Comparison of ENCODE assay signal across 9 cellular contexts in the genomic region with DNA sequence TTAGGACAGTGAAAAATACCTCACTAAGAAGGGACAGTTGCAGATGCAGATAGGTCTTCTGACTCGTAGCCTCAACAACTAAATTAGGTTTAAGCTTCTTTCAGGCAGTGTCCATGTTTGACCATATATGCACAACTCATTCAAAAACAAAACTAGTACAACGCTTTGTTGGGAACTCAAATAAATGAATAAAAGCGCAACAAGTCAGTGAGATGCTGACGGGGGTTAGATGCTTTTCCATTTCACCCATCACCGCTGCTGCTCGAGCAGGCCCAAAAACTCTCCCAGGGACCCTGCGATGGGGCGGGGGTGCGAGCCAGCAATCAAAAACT. TPM values are rescaled to one million over a fixed set of nuclear protein-coding genes. Genes with fewer than 3 reads are reported as not detected.
A peak's percentile ranks its signal among the peaks of the same experiment; 100 is the strongest.
DNase-seq lines count a peak whose midpoint lies in the region; ATAC-seq and TF ChIP-seq lines count a peak whose summit lies in the region.
"Had no signal": no experiment of that assay in that cellular context is flagged by ENCODE, and none has a peak within 500 bp of the region (broad histone marks: within the 10 kb centered on the region; RNA-seq: fewer than 3 reads in every experiment).

No MANE protein-coding gene starts in this region.

- peak overlapping the region; percentile 94 for H3K4me3 Mint-ChIP-seq in HFFc6
- peak overlapping the region; percentile 92 for H3K4me3 Mint-ChIP-seq in activated CD8-positive, alpha-beta T cell treated with anti-CD3 and anti-CD28 coated beads, Interleukin-2, amount 10 ng/mL, durations not matched to agents 7 days and 5 days
- H3K4me3 Mint-ChIP-seq in stimulated activated naive CD8-positive, alpha-beta T cell treated with anti-CD3 and anti-CD28 coated beads, Interleukin-15, amount 100 ng/mL, for 72 hours, result peak overlapping the region; percentile 98

- in situ Hi-C loops in ACHN (cut with HindIII; ENCODE audit: low pct_ligation_motif_present, low pct_unique_long_range_greater_than_20kb, low sequenced_read_pairs), result no loop called here

- ATAC-seq in activated CD8-positive, alpha-beta T cell treated with anti-CD3 and anti-CD28 coated beads, Interleukin-2, amount 10 ng/mL, durations not matched to agents 7 days and 5 days, result no peak
- ATAC-seq in stimulated activated naive CD8-positive, alpha-beta T cell treated with anti-CD3 and anti-CD28 coated beads, Interleukin-15, amount 100 ng/mL, for 72 hours, result no peak
- ATAC-seq in HG03159 (IDR thresholded peaks at IDR 0.05; ENCODE audit: unreplicated experiment) (no peak), HG02571 (IDR thresholded peaks at IDR 0.05; ENCODE audit: unreplicated experiment) (no peak)

- peak overlapping the region; percentile 63 for H3K27ac Mint-ChIP-seq in HFFc6
- H3K27ac Mint-ChIP-seq in activated CD8-positive, alpha-beta T cell treated with anti-CD3 and anti-CD28 coated beads, Interleukin-2, amount 10 ng/mL, durations not matched to agents 7 days and 5 days, result peak overlapping the region; percentile 76
- peak overlapping the region in 1 of 2 donors; percentile 4 for H3K27ac Mint-ChIP-seq in stimulated activated naive CD8-positive, alpha-beta T cell treated with anti-CD3 and anti-CD28 coated beads, Interleukin-15, amount 100 ng/mL, for 72 hours

- no peaks in the 10 kb centered on the region for H3K9me3 Mint-ChIP-seq in HFFc6
- no peaks in the 10 kb centered on the region for H3K9me3 Mint-ChIP-seq in activated CD8-positive, alpha-beta T cell treated with anti-CD3 and anti-CD28 coated beads, Interleukin-2, amount 10 ng/mL, durations not matched to agents 7 days and 5 days (ENCODE audit: insufficient read depth)
- H3K9me3 Mint-ChIP-seq in stimulated activated naive CD8-positive, alpha-beta T cell treated with anti-CD3 and anti-CD28 coated beads, Interleukin-15, amount 100 ng/mL, for 72 hours, result no peaks in the 10 kb centered on the region

- no peaks in the 10 kb centered on the region for H3K27me3 Mint-ChIP-seq in HFFc6 (ENCODE audit: insufficient read depth)
- no peaks in the 10 kb centered on the region for H3K27me3 Mint-ChIP-seq in activated CD8-positive, alpha-beta T cell treated with anti-CD3 and anti-CD28 coated beads, Interleukin-2, amount 10 ng/mL, durations not matched to agents 7 days and 5 days (ENCODE audit: low read depth)
- H3K27me3 Mint-ChIP-seq in stimulated activated naive CD8-positive, alpha-beta T cell treated with anti-CD3 and anti-CD28 coated beads, Interleukin-15, amount 100 ng/mL, for 72 hours, result no peaks in the 10 kb centered on the region

- peak overlapping the region; percentile 47 for H3K9ac ChIP-seq in iPS-15b (ENCODE audit: low read depth, low read length)

- peaks cover 47% of the 10 kb centered on the region for H3K4me1 Mint-ChIP-seq in HFFc6 (ENCODE audit: low read depth)
- H3K4me1 Mint-ChIP-seq in activated CD8-positive, alpha-beta T cell treated with anti-CD3 and anti-CD28 coated beads, Interleukin-2, amount 10 ng/mL, durations not matched to agents 7 days and 5 days (ENCODE audit: low read depth), result peaks cover 55% of the 10 kb centered on the region
- H3K4me1 Mint-ChIP-seq in stimulated activated naive CD8-positive, alpha-beta T cell treated with anti-CD3 and anti-CD28 coated beads, Interleukin-15, amount 100 ng/mL, for 72 hours, result peaks cover 46% of the 10 kb centered on the region

- no peaks in the 10 kb centered on the region for H3K36me3 ChIP-seq in iPS-15b (ENCODE audit: control insufficient read depth, insufficient read depth, low read length)

- CTCF ChIA-PET in activated CD8-positive, alpha-beta T cell treated with anti-CD3 and anti-CD28 coated beads, Interleukin-2, amount 10 ng/mL, durations not matched to agents 7 days and 5 days (lab: Charles Lee), result interaction anchor here (1.3 to 15.8 kb wide), 3 partner anchors 8 to 54 kb away, joined by 4 to 297 read pairs (median 8); no protein-coding TSS in a partner anchor

- no peaks in the 10 kb centered on the region for H3K27me3 ChIP-seq in iPS-15b (ENCODE audit: control insufficient read depth, insufficient read depth, low read length)

- H3K4me3 ChIP-seq in iPS-15b (ENCODE audit: low read depth, low read length), result peak overlapping the region; percentile 71

- no peaks in the 10 kb centered on the region for H3K4me1 ChIP-seq in iPS-15b (ENCODE audit: control insufficient read depth, insufficient read depth, low read length)

- H3K36me3 Mint-ChIP-seq in HFFc6 (ENCODE audit: low read depth), result peaks cover 5% of the 10 kb centered on the region; the same call in 1 of the 2 replicates
- peaks cover 18% of the 10 kb centered on the region for H3K36me3 Mint-ChIP-seq in activated CD8-positive, alpha-beta T cell treated with anti-CD3 and anti-CD28 coated beads, Interleukin-2, amount 10 ng/mL, durations not matched to agents 7 days and 5 days (ENCODE audit: low read depth)

- no peaks in the 10 kb centered on the region for H3K9me3 ChIP-seq in iPS-15b (ENCODE audit: control insufficient read depth, insufficient read depth, low read length)

- no peak for TF ChIP-seq CTCF in HFFc6 (IDR thresholded peaks at IDR 0.05)

- POLR2A ChIA-PET in activated CD8-positive, alpha-beta T cell treated with anti-CD3 and anti-CD28 coated beads, Interleukin-2, amount 10 ng/mL, durations not matched to agents 7 days and 5 days (lab: Charles Lee), result interaction anchor here (0.6 to 3.1 kb wide), 4 partner anchors 17 to 489 kb away, joined by 3 to 10 read pairs (median 6); no protein-coding TSS in a partner anchor

- DNase-seq in HFFc6 (no peak), iPS-NIHi11 (ENCODE audit: low spot score) (no peak), ACHN (no peak)
- no peak for DNase-seq in activated CD8-positive, alpha-beta T cell treated with anti-CD3 and anti-CD28 coated beads, Interleukin-2, amount 10 ng/mL, durations not matched to agents 7 days and 5 days
- DNase-seq in stimulated activated naive CD8-positive, alpha-beta T cell treated with anti-CD3 and anti-CD28 coated beads, Interleukin-15, amount 100 ng/mL, for 72 hours, result no peak

RNA-seq across cellular contexts. Expression of a gene that starts 0.6 kb away (rescaled TPM):
- total RNA-seq in HFFc6 (2021; fragmentation: NEBNext Ultra II Directional; extraction: Animal tissue kit (Norgen Biotek cat#: 25700)), result 10 to 100 TPM; 26.3 to 43.4 (median 39.0) TPM
- 10 to 100 TPM; 41.6 to 41.7 TPM for total RNA-seq in activated CD8-positive, alpha-beta T cell treated with anti-CD3 and anti-CD28 coated beads, Interleukin-2, amount 10 ng/mL, durations not matched to agents 7 days and 5 days

RNA-seq across cellular contexts. Expression of a gene that starts 20.1 kb away (rescaled TPM):
- total RNA-seq in HFFc6 (2021; fragmentation: NEBNext Ultra II Directional; extraction: Animal tissue kit (Norgen Biotek cat#: 25700)), result under 1 TPM in 1 of 6 experiments, not detected in 5; 0.11 TPM
- total RNA-seq in activated CD8-positive, alpha-beta T cell treated with anti-CD3 and anti-CD28 coated beads, Interleukin-2, amount 10 ng/mL, durations not matched to agents 7 days and 5 days, result not detected
- total RNA-seq: myocyte had no signal

RNA-seq across cellular contexts. Expression of a gene that starts 53.5 kb away (rescaled TPM):
- total RNA-seq in HFFc6 (2021; fragmentation: NEBNext Ultra II Directional; extraction: Animal tissue kit (Norgen Biotek cat#: 25700)), result 1 to 10 TPM; 2.0 to 4.1 (median 3.1) TPM
- total RNA-seq in activated CD8-positive, alpha-beta T cell treated with anti-CD3 and anti-CD28 coated beads, Interleukin-2, amount 10 ng/mL, durations not matched to agents 7 days and 5 days, result under 1 TPM in 1 of 2 experiments, not detected in 1; 0.24 TPM
